In genomic region chr1:204859885-204860284, GRCh38 we compare ENCODE assay signal across 33 cellular contexts. TPM values are rescaled to one million over a fixed set of nuclear protein-coding genes. Genes with fewer than 3 reads are reported as not detected.
A peak's percentile ranks its signal among the peaks of the same experiment; 100 is the strongest.
DNase-seq lines count a peak whose midpoint lies in the region; ATAC-seq, FAIRE-seq and TF ChIP-seq lines count a peak whose summit lies in the region.
"Had no signal": no experiment of that assay in that cellular context is flagged by ENCODE, and none has a peak within 500 bp of the region (broad histone marks: within the 10 kb centered on the region; RNA-seq: fewer than 3 reads in every experiment).

No MANE protein-coding gene starts in this region.

- ATAC-seq in SK-N-SH treated with all-trans-retinoic acid at 6 μM for 48 hours (no peak), K562 (peak; percentile 84)
- ATAC-seq in activated naive CD4-positive, alpha-beta T cell treated with anti-CD3 and anti-CD28 coated beads, Interleukin-2, amount 50 U/mL, for 72 hours, result no peak
- ATAC-seq: activated CD8-positive, alpha-beta memory T cell treated with anti-CD3 and anti-CD28 coated beads, Interleukin-2, amount 10 ng/mL, durations not matched to agents 7 days and 5 days; activated T-cell treated with anti-CD3 and anti-CD28 coated beads, Interleukin-2, amount 50 U/mL, for 72 hours; left colon; right lobe of liver; stimulated activated naive CD8-positive, alpha-beta T cell treated with anti-CD3 and anti-CD28 coated beads, Interleukin-15, amount 100 ng/mL, for 72 hours; WTC11 had no signal

- H3K9me2 ChIP-seq in SK-N-SH, result no peaks in the 10 kb centered on the region

- H3K36me3 ChIP-seq in SK-N-SH (replicated peaks in 1 of 2; ENCODE audit: control insufficient read depth in 1 of 2, insufficient read depth in 2 of 2, low read length in 1 of 2), result no peaks in the 10 kb centered on the region
- no peaks in the 10 kb centered on the region for H3K36me3 ChIP-seq in K562 (ENCODE audit: control insufficient read depth, insufficient read depth, low read length)
- H3K36me3 ChIP-seq in kidney (ENCODE audit: control insufficient read depth in 1 of 2, insufficient read depth in 2 of 2, low read length in 2 of 2), result no peaks in the 10 kb centered on the region
- H3K36me3 ChIP-seq: ascending aorta, heart left ventricle, right lobe of liver, transverse colon had no signal

- TF ChIP-seq RAD21 in SK-N-SH (IDR thresholded peaks at IDR 0.05; ENCODE audit: low read length) (no peak), K562 (CRISPR knock-in tag; conservative IDR thresholded peaks at IDR 0.05 in 1 of 2, IDR thresholded peaks at IDR 0.05 in 1 of 2) (no peak)

- peaks cover 0 to 3% of the 10 kb centered on the region in 2 experiments; a peak in 1 of 4 replicates for H3K4me1 ChIP-seq in SK-N-SH (ENCODE audit: control insufficient read depth in 1 of 2, insufficient read depth in 2 of 2, low read depth in 1 of 2, low read length in 1 of 2)
- H3K4me1 ChIP-seq in K562 (replicated peaks in 1 of 2; ENCODE audit: control insufficient read depth in 2 of 2, insufficient read depth in 2 of 2, low read length in 2 of 2), result peaks cover 0 to 6% of the 10 kb centered on the region in 2 experiments; a peak in 3 of 5 replicates
- peaks cover 0 to 3% of the 10 kb centered on the region in 2 donors for H3K4me1 ChIP-seq in kidney (ENCODE audit: control insufficient read depth in 1 of 2, insufficient read depth in 1 of 2, low read depth in 1 of 2, low read length in 2 of 2)
- H3K4me1 ChIP-seq: ascending aorta, parathyroid adenoma, right lobe of liver had no signal

- H3K27me3 ChIP-seq in SK-N-SH (ENCODE audit: insufficient read depth), result no peaks in the 10 kb centered on the region; the same call in 1 of the 2 replicates
- peaks cover 2 to 27% of the 10 kb centered on the region in 2 experiments; a peak in 3 of 5 replicates for H3K27me3 ChIP-seq in K562 (ENCODE audit: control insufficient read depth in 2 of 2, insufficient read depth in 2 of 2, low read length in 2 of 2)
- H3K27me3 ChIP-seq: ascending aorta, heart left ventricle, right lobe of liver, transverse colon had no signal

- 65% methylated on average over 3 of the region's 3 CpGs for WGBS in SK-N-SH (ENCODE audit: low lambda C conversion rate)
- WGBS in K562 (ENCODE audit: insufficient coverage, low coverage, missing lambda C conversion rate), result 3% methylated on average over 3 of the region's 3 CpGs

- H3K4me3 Mint-ChIP-seq in type B pancreatic cell, result no peak overlapping the region
- H3K4me3 Mint-ChIP-seq: activated CD8-positive, alpha-beta memory T cell treated with anti-CD3 and anti-CD28 coated beads, Interleukin-2, amount 10 ng/mL, durations not matched to agents 7 days and 5 days; activated naive CD4-positive, alpha-beta T cell treated with anti-CD3 and anti-CD28 coated beads for 36 hours; activated T-cell treated with anti-CD3 and anti-CD28 coated beads, Interleukin-2, amount 50 U/mL, for 72 hours; CD8-positive, alpha-beta memory T cell; central memory CD8-positive, alpha-beta T cell; mesothelial cell of epicardium; nephron; stimulated activated naive CD8-positive, alpha-beta T cell treated with anti-CD3 and anti-CD28 coated beads, Interleukin-15, amount 100 ng/mL, for 72 hours; WTC11 had no signal

- intact Hi-C loops in K562 (cut with micrococcal nuclease), result no loop called here
- intact Hi-C loops in kidney (cut with DNase I), result no loop called here

- no peak overlapping the region for H3K27ac Mint-ChIP-seq in type B pancreatic cell
- H3K27ac Mint-ChIP-seq in activated naive CD4-positive, alpha-beta T cell treated with anti-CD3 and anti-CD28 coated beads, Interleukin-2, amount 50 U/mL, for 72 hours, result no peak overlapping the region
- H3K27ac Mint-ChIP-seq: activated CD8-positive, alpha-beta memory T cell treated with anti-CD3 and anti-CD28 coated beads, Interleukin-2, amount 10 ng/mL, durations not matched to agents 7 days and 5 days; activated naive CD4-positive, alpha-beta T cell treated with anti-CD3 and anti-CD28 coated beads for 36 hours; activated T-cell treated with anti-CD3 and anti-CD28 coated beads, Interleukin-2, amount 50 U/mL, for 72 hours; CD8-positive, alpha-beta memory T cell; mesothelial cell of epicardium; nephron; WTC11 had no signal

- H3K79me2 ChIP-seq in SK-N-SH (ENCODE audit: insufficient read depth), result no peaks in the 10 kb centered on the region
- no peaks in the 10 kb centered on the region for H3K79me2 ChIP-seq in K562 (ENCODE audit: control insufficient read depth, insufficient read depth, low read length)
- H3K79me2 ChIP-seq: parathyroid adenoma had no signal

- in situ Hi-C loops in K562 (cut with MboI), result no loop called here

- no peaks in the 10 kb centered on the region for H3K9me3 ChIP-seq in SK-N-SH
- no peaks in the 10 kb centered on the region for H3K9me3 ChIP-seq in K562 (replicated peaks; ENCODE audit: control insufficient read depth, insufficient read depth, low read depth, low read length)
- no peaks in the 10 kb centered on the region for H3K9me3 ChIP-seq in kidney (ENCODE audit: control insufficient read depth in 1 of 2, low read length in 2 of 2)
- H3K9me3 ChIP-seq: ascending aorta, heart left ventricle, right lobe of liver, transverse colon had no signal

- POLR2A ChIA-PET in SK-N-SH (lab: Yijun Ruan, JAX) (interaction anchor here (0.6 kb wide), 1 partner anchor 515 kb away, joined by 3 read pairs; no protein-coding TSS in a partner anchor), K562 (lab: Yijun Ruan, JAX) (interaction anchor here (0.7 to 1.5 kb wide), 3 partner anchors 15 to 78 kb away, joined by 3 to 4 read pairs (median 3); no protein-coding TSS in a partner anchor)

- peaks cover 47% of the 10 kb centered on the region for H3K27me3 Mint-ChIP-seq in type B pancreatic cell

- CTCF ChIA-PET in SK-N-SH (lab: Yijun Ruan, JAX), result interaction anchor here (0.6 to 3.8 kb wide), 6 partner anchors 25 to 116 kb away, joined by 3 to 12 read pairs (median 5); no protein-coding TSS in a partner anchor
- CTCF ChIA-PET in K562 (lab: Yijun Ruan, JAX; ENCODE audit: low intra/inter-chr PET ratio), result no interaction called here

- no peaks in the 10 kb centered on the region for H3K9me3 Mint-ChIP-seq in type B pancreatic cell
- no peaks in the 10 kb centered on the region for H3K9me3 Mint-ChIP-seq in activated naive CD4-positive, alpha-beta T cell treated with anti-CD3 and anti-CD28 coated beads, Interleukin-2, amount 50 U/mL, for 72 hours
- H3K9me3 Mint-ChIP-seq: activated naive CD4-positive, alpha-beta T cell treated with anti-CD3 and anti-CD28 coated beads for 36 hours; activated T-cell treated with anti-CD3 and anti-CD28 coated beads, Interleukin-2, amount 50 U/mL, for 72 hours; CD8-positive, alpha-beta memory T cell; central memory CD8-positive, alpha-beta T cell; mesothelial cell of epicardium; nephron; stimulated activated naive CD8-positive, alpha-beta T cell treated with anti-CD3 and anti-CD28 coated beads, Interleukin-15, amount 100 ng/mL, for 72 hours; WTC11 had no signal

- no peak overlapping the region for H3K9ac ChIP-seq in SK-N-SH
- no peak overlapping the region for H3K9ac ChIP-seq in K562 (ENCODE audit: insufficient read depth in 1 of 2, low read depth in 2 of 2, low read length in 2 of 2)
- H3K9ac ChIP-seq in kidney (ENCODE audit: low read length in 2 of 2), result no peak overlapping the region
- H3K9ac ChIP-seq: parathyroid adenoma had no signal

- H3K27ac ChIP-seq in SK-N-SH (ENCODE audit: low read depth in 2 of 2, low read length in 1 of 2) (no peak overlapping the region), K562 (ENCODE audit: extremely low read depth, low read depth, low read length) (no peak overlapping the region), kidney (ENCODE audit: low read depth in 2 of 2, low read length in 2 of 2) (no peak overlapping the region)
- H3K27ac ChIP-seq: ascending aorta, epithelial cell of prostate, heart left ventricle, parathyroid adenoma, right lobe of liver, SK-N-MC, transverse colon had no signal

- TF ChIP-seq CTCF in SK-N-SH (IDR thresholded peaks at IDR 0.05) (no peak), K562 (IDR thresholded peaks at IDR 0.05 in 2 of 3, conservative IDR thresholded peaks at IDR 0.05 in 1 of 3; ENCODE audit: insufficient read depth in 2 of 3, low read depth in 1 of 3, low read length in 3 of 3) (0 out of 6 replicates have a peak, but pooled peaks of 1 of the 3 experiments have one; percentile 8), type B pancreatic cell (conservative IDR thresholded peaks at IDR 0.05) (peak; percentile 13), kidney (IDR thresholded peaks at IDR 0.05; ENCODE audit: borderline replicate concordance, extremely low read depth, insufficient read depth) (no peak)

- TF ChIP-seq POLR2A in K562 (conservative IDR thresholded peaks at IDR 0.05), result no peak

- H3K9me1 ChIP-seq in K562 (ENCODE audit: control insufficient read depth, insufficient read depth, low read length), result no peaks in the 10 kb centered on the region

- H3F3A ChIP-seq in SK-N-SH (replicated peaks; ENCODE audit: insufficient read depth), result no peaks in the 10 kb centered on the region

- DNase-seq in SK-N-SH (peak; percentile 30), K562 (ENCODE audit: extremely low read depth in 1 of 4, low spot score in 3 of 4) (peak; percentile 65 to 70 (median 66)), islet precursor cell (peak; percentile 56), type B pancreatic cell (ENCODE audit: extremely low spot score, unreplicated experiment) (no peak), HT-29 (ENCODE audit: low spot score) (no peak), kidney (no peak)
- no peak for DNase-seq in activated naive CD4-positive, alpha-beta T cell treated with anti-CD3 and anti-CD28 coated beads, Interleukin-2, amount 50 U/mL, for 72 hours (ENCODE audit: low spot score in 2 of 2)
- DNase-seq: activated CD4-positive, alpha-beta T cell treated with anti-CD3 and anti-CD28 coated beads, Interleukin-2, amount 50 U/mL, for 1 hour; activated CD8-positive, alpha-beta memory T cell treated with anti-CD3 and anti-CD28 coated beads, Interleukin-2, amount 10 ng/mL, durations not matched to agents 7 days and 5 days; activated naive CD4-positive, alpha-beta T cell treated with anti-CD3 and anti-CD28 coated beads for 36 hours; activated T-cell treated with anti-CD3 and anti-CD28 coated beads, Interleukin-2, amount 50 U/mL, for 72 hours; CD8-positive, alpha-beta memory T cell; DMS79 treated with DMSO at 0.1 percent for 48 hours; GOT3; heart left ventricle; Kasumi-1; left colon; NCI-H1694; NCI-H526 treated with DMSO at 0.1 percent for 48 hours; right lobe of liver; stimulated activated naive CD8-positive, alpha-beta T cell treated with anti-CD3 and anti-CD28 coated beads, Interleukin-15, amount 100 ng/mL, for 72 hours; T-helper 2 cell; transverse colon had no signal

- H3K4me2 ChIP-seq in SK-N-SH (no peak overlapping the region), K562 (ENCODE audit: insufficient read depth, low read length) (no peak overlapping the region)

- H2AFZ ChIP-seq in SK-N-SH (ENCODE audit: low read depth) (no peak overlapping the region), K562 (ENCODE audit: low read depth, low read length) (no peak overlapping the region)
- H2AFZ ChIP-seq: parathyroid adenoma had no signal

- H3K4me3 ChIP-seq in SK-N-SH (ENCODE audit: low read depth in 2 of 2, low read length in 1 of 2) (no peak overlapping the region), K562 (no peak overlapping the region), kidney (ENCODE audit: low read length in 2 of 2) (no peak overlapping the region)
- H3K4me3 ChIP-seq: ascending aorta, heart left ventricle, right lobe of liver, SK-N-MC, transverse colon had no signal

- no peaks in the 10 kb centered on the region for H3K4me1 Mint-ChIP-seq in type B pancreatic cell (ENCODE audit: unreplicated experiment)
- H3K4me1 Mint-ChIP-seq: activated CD8-positive, alpha-beta memory T cell treated with anti-CD3 and anti-CD28 coated beads, Interleukin-2, amount 10 ng/mL, durations not matched to agents 7 days and 5 days; CD8-positive, alpha-beta memory T cell; central memory CD8-positive, alpha-beta T cell; mesothelial cell of epicardium; stimulated activated naive CD8-positive, alpha-beta T cell treated with anti-CD3 and anti-CD28 coated beads, Interleukin-15, amount 100 ng/mL, for 72 hours had no signal

- H4K20me1 ChIP-seq in SK-N-SH (ENCODE audit: insufficient read depth) (no peaks in the 10 kb centered on the region), K562 (replicated peaks; ENCODE audit: control insufficient read depth, insufficient read depth, low read length) (peaks cover 14% of the 10 kb centered on the region; the same call in 1 of the 2 replicates)

- H3K36me3 Mint-ChIP-seq in type B pancreatic cell, result no peaks in the 10 kb centered on the region
- H3K36me3 Mint-ChIP-seq in activated naive CD4-positive, alpha-beta T cell treated with anti-CD3 and anti-CD28 coated beads, Interleukin-2, amount 50 U/mL, for 72 hours, result no peaks in the 10 kb centered on the region
- H3K36me3 Mint-ChIP-seq: activated CD8-positive, alpha-beta memory T cell treated with anti-CD3 and anti-CD28 coated beads, Interleukin-2, amount 10 ng/mL, durations not matched to agents 7 days and 5 days; CD8-positive, alpha-beta memory T cell; mesothelial cell of epicardium; WTC11 had no signal

- TF ChIP-seq EP300 in SK-N-SH (IDR thresholded peaks at IDR 0.05; ENCODE audit: borderline replicate concordance in 1 of 2, low read depth in 1 of 2, low read length in 1 of 2) (no peak), K562 (IDR thresholded peaks at IDR 0.05; ENCODE audit: low read length) (peak; percentile 57; the same call in 1 of the 2 replicates)

- no TSS peak for BruUV-seq in K562 (replicated peaks; lab: Mats Ljungman, UMichigan)

- FAIRE-seq in K562 (lab: Jason Lieb, UNC) (peak; percentile 86), kidney (lab: Jason Lieb, UNC) (no peak)
- FAIRE-seq: A204.1 had no signal

RNA-seq across cellular contexts. Expression of gene NFASC, which starts 10.8 kb away (rescaled TPM):
- polyA plus RNA-seq in SK-N-SH (2012; rRNA removed) (4.6 and 6.0 TPM in 2 replicates), K562 (2011; rRNA removed) (0.03 TPM in 1 of 2 replicates, not detected in the other), K562 (2014; fragmentation: Illumina TruSeq; extraction: Trizol) (0.06 TPM in 1 of 2 replicates, not detected in the other), K562 (2014; fragmentation: Nextera tagmentation; extraction: Ambion mirVana) (not detected), K562 (2014; rRNA removed) (not detected in 2 replicates), kidney (ENCODE audit: insufficient read depth, low read depth, low replicate concordance) (23.2 TPM)
- polyA plus RNA-seq in SK-N-SH (2012; cell fraction: cytosol; rRNA removed), result 2.2 and 3.3 TPM in 2 replicates
- 11.5 and 11.6 TPM in 2 replicates for polyA plus RNA-seq in SK-N-SH (2012; cell fraction: nucleus; rRNA removed)
- not detected in 2 replicates for total RNA-seq in K562 (2011; cell fraction: chromatin; rRNA removed; ENCODE audit: low replicate concordance)
- not detected in 2 replicates for total RNA-seq in K562 (2011; cell fraction: nucleolus; rRNA removed)
- total RNA-seq in K562 (2011; cell fraction: nucleoplasm; rRNA removed), result 0.92 TPM in 1 of 2 replicates, not detected in the other
- total RNA-seq in K562 (2014; rRNA removed) (not detected in 2 replicates), K562 (2014; rRNA removed; fragmentation: Illumina TruSeq; extraction: Trizol) (not detected in 2 replicates), K562 (2015; rRNA removed; fragmentation: Illumina TruSeq; extraction: Trizol) (not detected in 2 replicates), K562 (2021) (0.04 and 0.16 TPM in 2 replicates), type B pancreatic cell (ENCODE audit: low replicate concordance) (16.4 and 20.0 TPM in 2 replicates), kidney (29.9 TPM)
- polyA plus RNA-seq in K562 (2011; cell fraction: cytosol; rRNA removed), result not detected in 2 replicates
- 0.14 TPM in 1 of 2 replicates, not detected in the other for polyA plus RNA-seq in K562 (2011; cell fraction: nucleus; rRNA removed)
- polyA plus RNA-seq in K562 (2012), result 0.05 and 0.58 TPM in 2 replicates
- not detected in 2 replicates for polyA minus RNA-seq in K562 (2011; rRNA and poly(A)+ RNA removed)
- polyA minus RNA-seq in K562 (2011; cell fraction: cytosol; rRNA and poly(A)+ RNA removed), result not detected in 2 replicates
- not detected in 2 replicates for polyA minus RNA-seq in K562 (2011; cell fraction: nucleus; rRNA and poly(A)+ RNA removed)
- total RNA-seq in HT-29 (2014; rRNA removed; shearing (Covaris generic)), result not detected in 2 replicates
- total RNA-seq in activated naive CD4-positive, alpha-beta T cell treated with anti-CD3 and anti-CD28 coated beads, Interleukin-2, amount 50 U/mL, for 72 hours, result 1 to 10 TPM in 1 of 2 donors, under 1 TPM in 1; 0.11 to 1.8 TPM
- polyA plus RNA-seq: CD8-positive, alpha-beta memory T cell had no signal

Comparison
In these comparisons a context has a peak if more than half of its experiments do, and no peak if none do; other contexts are left out.
1. DNase-seq: peak in SK-N-SH (single experiment), K562 (4 of 4) and islet precursor cell (single experiment); none in type B pancreatic cell (single experiment), HT-29 (single experiment), kidney (single experiment) and activated naive CD4-positive, alpha-beta T cell treated with anti-CD3 and anti-CD28 coated beads, Interleukin-2, amount 50 U/mL, for 72 hours (0 of 2).
2. Of the 27 proteins assayed by ChIP-seq in both K562 and SK-N-SH: peak only in K562: EP300, JUND, NFIC, REST and USF1; only in SK-N-SH: none; in both: GATA2; in neither: 17; mixed calls (peak in some experiments, not most) for 4.